In genomic region chr11:1038921-1039320, GRCh38 we compare ENCODE assay signal across 1 cellular context.
TF ChIP-seq lines count a peak whose summit lies in the region.

No MANE protein-coding gene starts in this region.

TF ChIP-seq in WTC11, 78 proteins besides CTCF, POLR2A, EP300 and RAD21 (continued from another document):
- TF ChIP-seq ZNF281 (CRISPR knock-in tag; IDR thresholded peaks at IDR 0.05) (no peak), ZNF512 (CRISPR knock-in tag; IDR thresholded peaks at IDR 0.05; ENCODE audit: borderline replicate concordance) (no peak), ARID4B (CRISPR knock-in tag; IDR thresholded peaks at IDR 0.05; ENCODE audit: borderline replicate concordance) (no peak), CDX4 (CRISPR knock-in tag; IDR thresholded peaks at IDR 0.05; ENCODE audit: borderline replicate concordance) (no peak), ZNF671 (CRISPR knock-in tag; IDR thresholded peaks at IDR 0.05) (no peak), ATF3 (CRISPR knock-in tag; conservative IDR thresholded peaks at IDR 0.05) (no peak)
